Comparison of ENCODE assay signal across 26 cellular contexts in the genomic region with DNA sequence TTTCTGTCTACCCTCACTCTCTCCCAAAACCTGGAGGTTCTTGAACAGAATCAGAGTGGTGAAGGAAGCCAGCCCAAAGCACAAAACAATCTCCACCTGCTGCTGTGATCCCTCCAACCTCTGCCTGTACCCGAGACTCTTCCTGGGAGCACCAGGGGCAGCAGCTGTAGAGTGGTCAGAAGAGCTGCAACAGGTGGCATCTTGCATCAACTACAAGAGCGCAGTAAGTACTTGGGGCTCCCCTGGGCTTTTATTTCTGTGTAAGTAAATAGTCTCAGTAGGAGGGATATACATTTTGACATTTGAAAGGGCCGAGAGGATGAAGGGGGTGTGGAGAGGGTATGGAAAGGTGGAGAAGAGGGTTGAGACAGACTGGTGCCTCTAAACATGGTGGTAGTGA. TPM values are rescaled to one million over a fixed set of nuclear protein-coding genes. Genes with fewer than 3 reads are reported as not detected.
"Had no signal": no experiment of that assay in that cellular context is flagged by ENCODE, and none has a peak within 500 bp of the region (broad histone marks: within the 10 kb centered on the region; RNA-seq: fewer than 3 reads in every experiment).

No MANE protein-coding gene starts in this region.

- DNase-seq: effector memory CD4-positive, alpha-beta T cell; heart left ventricle; hippocampal formation; left ventricle myocardium inferior; mesenchymal stem cell; midbrain; naive B cell; occipital lobe; pancreas; right cardiac atrium; stimulated activated CD4-positive, alpha-beta T cell treated with anti-CD3 and anti-CD28 coated beads, Interleukin-4, amount 100 ng/mL, for 1 hour; tibial artery; upper lobe of left lung; uterus had no signal

- FAIRE-seq: endometrium, frontal cortex, islet of Langerhans, pancreas had no signal

- H3K27me3 ChIP-seq: heart left ventricle, pancreas, tibial artery, upper lobe of left lung, uterus had no signal

- H3K9me3 Mint-ChIP-seq: naive B cell; nephron; stimulated activated memory B cell treated with anti-CD40 and anti-IgM and Interleukin-4, amounts not matched to agents 10 μg/mL and 1 μg/mL and 100 μg/mL, for 72 hours; stimulated activated naive CD8-positive, alpha-beta T cell treated with anti-CD3 and anti-CD28 coated beads, Interleukin-15, Interleukin-2, amounts not matched to agents 100 ng/mL and 50 ng/mL, for 24 hours had no signal

- H3K9me3 ChIP-seq: heart left ventricle, left ventricle myocardium inferior, pancreas, tibial artery, upper lobe of left lung, uterus had no signal

- H3K36me3 Mint-ChIP-seq: naive B cell; stimulated activated memory B cell treated with anti-CD40 and anti-IgM and Interleukin-4, amounts not matched to agents 10 μg/mL and 1 μg/mL and 100 μg/mL, for 72 hours had no signal

- H3K27ac Mint-ChIP-seq: nephron; progenitor cell of endocrine pancreas; stimulated activated memory B cell treated with anti-CD40 and anti-IgM and Interleukin-4, amounts not matched to agents 10 μg/mL and 1 μg/mL and 100 μg/mL, for 72 hours; stimulated activated naive CD8-positive, alpha-beta T cell treated with anti-CD3 and anti-CD28 coated beads, Interleukin-15, Interleukin-2, amounts not matched to agents 100 ng/mL and 50 ng/mL, for 24 hours had no signal

- H3K27me3 Mint-ChIP-seq: naive B cell; progenitor cell of endocrine pancreas; stimulated activated memory B cell treated with anti-CD40 and anti-IgM and Interleukin-4, amounts not matched to agents 10 μg/mL and 1 μg/mL and 100 μg/mL, for 72 hours; stimulated activated naive CD8-positive, alpha-beta T cell treated with anti-CD3 and anti-CD28 coated beads, Interleukin-15, Interleukin-2, amounts not matched to agents 100 ng/mL and 50 ng/mL, for 24 hours had no signal

- H3K36me3 ChIP-seq: heart left ventricle, left ventricle myocardium inferior, pancreas, tibial artery, upper lobe of left lung, uterus had no signal

- H3K4me3 ChIP-seq: heart left ventricle, left ventricle myocardium inferior, lung, pancreas, tibial artery, upper lobe of left lung, uterus had no signal

- ATAC-seq: esophagus mucosa; heart left ventricle; pancreas; right cardiac atrium; stimulated activated memory B cell treated with anti-CD40 and anti-IgM and Interleukin-4, amounts not matched to agents 10 μg/mL and 1 μg/mL and 100 μg/mL, for 72 hours had no signal

- H3K27ac ChIP-seq: heart left ventricle, left ventricle myocardium inferior, pancreas, tibial artery, upper lobe of left lung, uterus had no signal

- H3K4me1 Mint-ChIP-seq: naive B cell; stimulated activated memory B cell treated with anti-CD40 and anti-IgM and Interleukin-4, amounts not matched to agents 10 μg/mL and 1 μg/mL and 100 μg/mL, for 72 hours had no signal

- H3K4me1 ChIP-seq: pancreas, tibial artery, upper lobe of left lung, uterus had no signal

- H3K4me3 Mint-ChIP-seq: naive B cell; nephron; stimulated activated memory B cell treated with anti-CD40 and anti-IgM and Interleukin-4, amounts not matched to agents 10 μg/mL and 1 μg/mL and 100 μg/mL, for 72 hours; stimulated activated naive CD8-positive, alpha-beta T cell treated with anti-CD3 and anti-CD28 coated beads, Interleukin-15, Interleukin-2, amounts not matched to agents 100 ng/mL and 50 ng/mL, for 24 hours had no signal

RNA-seq across cellular contexts. Expression of gene UBQLNL, which starts 8.3 kb away (rescaled TPM):
- total RNA-seq: left ventricle myocardium inferior, occipital lobe had no signal

RNA-seq across cellular contexts. Expression of gene UBQLN3, which starts 15.0 kb away (rescaled TPM):
- total RNA-seq: esophagus mucosa, glomerular endothelial cell, occipital lobe, progenitor cell of endocrine pancreas had no signal
- polyA plus RNA-seq: fibroblast of lung, heart left ventricle, pancreas had no signal

RNA-seq across cellular contexts. Expression of gene OR52H1, which starts 23.6 kb away (rescaled TPM):
- total RNA-seq: esophagus mucosa, glomerular endothelial cell, left ventricle myocardium inferior, right cardiac atrium, temporal lobe had no signal
- polyA plus RNA-seq: fibroblast of lung, heart left ventricle, pancreas, right cardiac atrium had no signal

RNA-seq across cellular contexts. Expression of gene OR52D1, which starts 36.3 kb away (rescaled TPM):
- total RNA-seq: esophagus mucosa, fibroblast of lung, frontal cortex, glomerular endothelial cell, heart left ventricle, left ventricle myocardium inferior, lung, occipital lobe, pancreas, progenitor cell of endocrine pancreas, right cardiac atrium, temporal lobe, upper lobe of left lung, uterus had no signal
- polyA plus RNA-seq: fibroblast of lung, heart left ventricle, lung, pancreas, right cardiac atrium had no signal

RNA-seq across cellular contexts. Expression of gene OR52B6, which starts 55.9 kb away (rescaled TPM):
- total RNA-seq: esophagus mucosa, fibroblast of lung, frontal cortex, glomerular endothelial cell, heart left ventricle, left ventricle myocardium inferior, lung, occipital lobe, pancreas, progenitor cell of endocrine pancreas, right cardiac atrium, temporal lobe, upper lobe of left lung, uterus had no signal
- polyA plus RNA-seq: fibroblast of lung, heart left ventricle, lung, pancreas, right cardiac atrium had no signal
